Comparison of ENCODE assay signal across 20 cellular contexts in the genomic region with DNA sequence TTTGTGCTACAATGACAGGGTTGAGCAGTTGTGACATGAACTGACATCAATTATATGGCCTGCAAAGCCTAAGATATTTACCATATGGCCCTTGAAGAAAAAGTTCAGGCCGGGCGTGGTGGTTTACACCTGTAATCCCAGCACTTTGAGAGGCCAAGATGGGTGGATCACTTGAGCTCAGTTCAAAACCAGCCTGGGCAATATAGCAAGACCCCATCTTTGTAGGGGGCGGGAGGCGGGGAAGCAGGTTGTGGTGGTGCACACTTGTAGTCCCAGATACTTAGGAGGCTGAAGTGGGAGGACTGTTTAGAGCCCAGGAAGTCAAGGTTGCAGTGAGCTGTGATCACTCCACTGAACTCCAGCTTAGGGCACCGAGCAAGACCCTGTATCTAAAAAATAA. TPM values are rescaled to one million over a fixed set of nuclear protein-coding genes. Genes with fewer than 3 reads are reported as not detected.
A peak's percentile ranks its signal among the peaks of the same experiment; 100 is the strongest.
DNase-seq lines count a peak whose midpoint lies in the region; ATAC-seq and TF ChIP-seq lines count a peak whose summit lies in the region.
"Had no signal": no experiment of that assay in that cellular context is flagged by ENCODE, and none has a peak within 500 bp of the region (broad histone marks: within the 10 kb centered on the region; RNA-seq: fewer than 3 reads in every experiment).

No MANE protein-coding gene starts in this region.

- H3K36me3 ChIP-seq in SJSA1 (peaks cover 76% of the 10 kb centered on the region), adrenal gland (replicated peaks in 1 of 2) (peaks cover 0 to 49% of the 10 kb centered on the region in 2 donors), mucosa of descending colon (ENCODE audit: low read depth) (no peaks in the 10 kb centered on the region), uterus (no peaks in the 10 kb centered on the region)

- H3K27ac ChIP-seq in SJSA1 (0 out of 2 replicates have a peak overlapping the region, but pooled peaks have one; percentile 6), adrenal gland (peak overlapping the region in 3 of 5 donors; percentile 16 to 59 (median 40)), uterus (peak overlapping the region; percentile 32 to 71)
- H3K27ac ChIP-seq: BLaER1 had no signal

- DNase-seq in SJSA1 (ENCODE audit: low read depth in 1 of 2, low spot score in 2 of 2) (no peak), adrenal gland (no peak), mucosa of descending colon (no peak), uterus (no peak), osteocyte (ENCODE audit: extremely low spot score, unreplicated experiment) (no peak), NCI-H2081 (lab: John Stamatoyannopoulos, UW) (no peak), germinal center (ENCODE audit: low spot score) (no peak)
- DNase-seq: DMS153, EL, HFFc6, Karpas-422, NCI-H1105 treated with DMSO at 0.1 percent for 48 hours, NCI-H187 treated with DMSO at 0.1 percent for 48 hours, NCI-H2171, NCI-H446 treated with DMSO at 0.1 percent for 48 hours, NCI-H82 had no signal

- H3K27ac Mint-ChIP-seq in osteocyte (ENCODE audit: unreplicated experiment), result no peak overlapping the region
- H3K27ac Mint-ChIP-seq: HFFc6 had no signal

- H3K4me1 Mint-ChIP-seq in osteocyte (ENCODE audit: unreplicated experiment), result peaks cover 10% of the 10 kb centered on the region

- no peak overlapping the region for H3K4me3 Mint-ChIP-seq in osteocyte (ENCODE audit: unreplicated experiment)
- H3K4me3 Mint-ChIP-seq: HFFc6 had no signal

- intact Hi-C loops in adrenal gland (cut with DNase I), result loop anchor here in 1 of 2 donors (5.0 kb wide), 1 partner anchor 145 kb away; a partner anchor contains a TSS
- intact Hi-C loops in mucosa of descending colon (cut with DNase I, micrococcal nuclease), result loop anchor here in 1 of 2 donors (10.0 kb wide), 1 partner anchor 147 kb away; a partner anchor contains a TSS
- intact Hi-C loops in uterus (cut with DNase I; ENCODE audit: low total_unique reads), result loop anchor here (5.0 kb wide), 1 partner anchor 145 kb away; a partner anchor contains a TSS

- TF ChIP-seq POLR2A in adrenal gland (IDR thresholded peaks at IDR 0.05) (no peak), uterus (IDR thresholded peaks at IDR 0.05) (no peak)

- WGBS in adrenal gland, 4 donors, result 92 to 98% (median 95%) methylated on average over 5 of the region's 5 CpGs

- H3K4me1 ChIP-seq in SJSA1 (replicated peaks), result peaks cover 42% of the 10 kb centered on the region
- H3K4me1 ChIP-seq in adrenal gland (replicated peaks in 1 of 2), result peaks cover 6 to 26% of the 10 kb centered on the region in 2 donors
- H3K4me1 ChIP-seq in mucosa of descending colon (ENCODE audit: low read depth), result peaks cover 28% of the 10 kb centered on the region
- H3K4me1 ChIP-seq in uterus, result no peaks in the 10 kb centered on the region
- H3K4me1 ChIP-seq: BLaER1 had no signal

- no peaks in the 10 kb centered on the region for H3K9me3 ChIP-seq in SJSA1 (replicated peaks)
- no peaks in the 10 kb centered on the region for H3K9me3 ChIP-seq in adrenal gland (replicated peaks in 1 of 3)
- H3K9me3 ChIP-seq in mucosa of descending colon, result no peaks in the 10 kb centered on the region
- H3K9me3 ChIP-seq in uterus, result no peaks in the 10 kb centered on the region
- H3K9me3 ChIP-seq: BLaER1 had no signal

- H3K27me3 ChIP-seq in SJSA1 (replicated peaks), result no peaks in the 10 kb centered on the region
- H3K27me3 ChIP-seq in adrenal gland, result no peaks in the 10 kb centered on the region
- no peaks in the 10 kb centered on the region for H3K27me3 ChIP-seq in uterus
- H3K27me3 ChIP-seq: BLaER1 had no signal

- no peaks in the 10 kb centered on the region for H3K9me3 Mint-ChIP-seq in osteocyte (ENCODE audit: unreplicated experiment)
- H3K9me3 Mint-ChIP-seq: HFFc6 had no signal

- peaks cover 37% of the 10 kb centered on the region for H3K36me3 Mint-ChIP-seq in osteocyte (ENCODE audit: unreplicated experiment)

- ATAC-seq in mucosa of descending colon, result peak; percentile 5
- ATAC-seq: Panc1, Right ventricle myocardium inferior had no signal

- no peak for TF ChIP-seq CTCF in adrenal gland (IDR thresholded peaks at IDR 0.05)
- no peak for TF ChIP-seq CTCF in mucosa of descending colon (IDR thresholded peaks at IDR 0.05)
- TF ChIP-seq CTCF in uterus (IDR thresholded peaks at IDR 0.05), result no peak
- no peak for TF ChIP-seq CTCF in osteocyte (IDR thresholded peaks at IDR 0.05)

- no peaks in the 10 kb centered on the region for H3K27me3 Mint-ChIP-seq in osteocyte (ENCODE audit: unreplicated experiment)

- H3K4me3 ChIP-seq in SJSA1 (no peak overlapping the region), adrenal gland (no peak overlapping the region), mucosa of descending colon (no peak overlapping the region), uterus (no peak overlapping the region)
- H3K4me3 ChIP-seq: BLaER1 had no signal

RNA-seq across cellular contexts. Expression of a gene that starts 48.3 kb away (rescaled TPM):
- total RNA-seq in SJSA1 (2014; rRNA removed; shearing (Covaris generic)), result not detected in 2 replicates
- total RNA-seq in adrenal gland (not detected), mucosa of descending colon (not detected), uterus (not detected), osteocyte (not detected in 2 replicates)
- polyA plus RNA-seq in adrenal gland, result not detected
- total RNA-seq: H1, HFFc6, Right ventricle myocardium inferior had no signal
- polyA plus RNA-seq: H1 had no signal
